8 cellular contexts compared by ENCODE assay signal in the genomic region with DNA sequence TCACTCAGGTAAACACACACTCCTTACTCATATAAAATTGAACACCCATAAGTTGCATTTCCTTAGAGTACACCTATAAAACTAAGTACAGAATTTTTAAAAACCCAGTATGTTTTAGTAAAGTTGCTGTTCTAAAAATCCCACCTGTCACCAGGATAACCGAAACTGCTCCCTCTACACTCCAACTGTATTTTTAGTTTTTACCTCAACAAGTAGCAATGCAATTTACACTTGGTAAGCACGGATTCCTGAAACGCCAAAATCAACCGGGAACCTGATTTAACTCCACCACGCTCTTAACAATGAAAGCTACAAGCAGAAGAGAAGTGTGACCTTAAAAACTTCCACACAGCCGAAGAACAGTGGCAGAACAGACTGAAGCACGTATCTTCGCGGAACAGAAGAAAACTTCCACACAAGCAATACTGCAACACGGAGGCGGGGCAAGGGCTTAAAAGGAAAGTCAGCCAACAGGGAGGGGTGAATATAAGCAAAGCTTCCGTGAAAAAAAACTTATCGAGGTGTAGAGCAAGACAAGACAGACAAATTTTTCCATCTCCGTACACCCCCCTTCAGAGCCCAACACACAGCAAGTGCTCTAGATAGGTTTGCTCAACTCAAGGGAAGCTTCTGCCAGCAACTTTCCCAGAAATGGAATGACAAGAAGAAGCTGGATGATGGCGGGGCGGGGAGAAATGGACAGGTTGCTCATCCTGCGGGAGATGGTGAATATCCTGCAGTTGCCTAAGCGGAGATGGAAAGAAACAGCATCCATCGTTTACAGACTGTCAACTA. TPM values are rescaled to one million over a fixed set of nuclear protein-coding genes. Genes with fewer than 3 reads are reported as not detected.
DNase-seq lines count a peak whose midpoint lies in the region; ATAC-seq, FAIRE-seq and TF ChIP-seq lines count a peak whose summit lies in the region.

No MANE protein-coding gene starts in this region.

- peaks cover 43% of the 10 kb centered on the region for H3K79me2 ChIP-seq in parathyroid adenoma

- peak; percentile 26 to 30; a peak in 5 of 6 replicates for ATAC-seq in A549
- ATAC-seq in GM21447 (IDR thresholded peaks at IDR 0.05; ENCODE audit: unreplicated experiment), result peak; percentile 32
- no peak for ATAC-seq in GM18867 (IDR thresholded peaks at IDR 0.05; ENCODE audit: unreplicated experiment)

- H3K27me3 ChIP-seq in SJCRH30 (no peaks in the 10 kb centered on the region), parathyroid adenoma (ENCODE audit: control insufficient read depth, insufficient read depth, low read length) (no peaks in the 10 kb centered on the region), transverse colon (no peaks in the 10 kb centered on the region)

- peaks cover 49% of the 10 kb centered on the region for H3K4me1 Mint-ChIP-seq in activated naive CD4-positive, alpha-beta T cell treated with anti-CD3 and anti-CD28 coated beads for 36 hours (ENCODE audit: low read depth)

- peak overlapping the region; percentile 40 for H2AFZ ChIP-seq in parathyroid adenoma

- no peak for TF ChIP-seq EP300 in A549 (IDR thresholded peaks at IDR 0.05)
- no peak for TF ChIP-seq EP300 in transverse colon (IDR thresholded peaks at IDR 0.05; ENCODE audit: low read depth)

- H3K27me3 Mint-ChIP-seq in activated naive CD4-positive, alpha-beta T cell treated with anti-CD3 and anti-CD28 coated beads for 36 hours (ENCODE audit: low read depth), result no peaks in the 10 kb centered on the region

- peak overlapping the region; percentile 82 for H3K4me3 Mint-ChIP-seq in activated naive CD4-positive, alpha-beta T cell treated with anti-CD3 and anti-CD28 coated beads for 36 hours

- H3K36me3 ChIP-seq in SJCRH30 (no peaks in the 10 kb centered on the region; the same call in 1 of the 2 replicates), parathyroid adenoma (ENCODE audit: control insufficient read depth, insufficient read depth, low read length) (no peaks in the 10 kb centered on the region), transverse colon (no peaks in the 10 kb centered on the region)

- H3K9me3 ChIP-seq in A549, result no peaks in the 10 kb centered on the region
- no peaks in the 10 kb centered on the region for H3K9me3 ChIP-seq in SJCRH30 (replicated peaks)
- no peaks in the 10 kb centered on the region for H3K9me3 ChIP-seq in parathyroid adenoma (ENCODE audit: control insufficient read depth, low read length)
- H3K9me3 ChIP-seq in transverse colon, result no peaks in the 10 kb centered on the region

- H3K9me3 Mint-ChIP-seq in activated naive CD4-positive, alpha-beta T cell treated with anti-CD3 and anti-CD28 coated beads for 36 hours, result no peaks in the 10 kb centered on the region

- in situ Hi-C loops in transverse colon (cut with MboI; ENCODE audit: low pct_ligation_motif_present in 1 of 4, low pct_unique_long_range_greater_than_20kb in 1 of 4, low sequenced_read_pairs in 3 of 4), result no loop called here

- peak overlapping the region; percentile 98 to 99 for H3K27ac ChIP-seq in A549
- H3K27ac ChIP-seq in SJCRH30, result peak overlapping the region; percentile 44; the same call in 1 of the 2 replicates
- H3K27ac ChIP-seq in parathyroid adenoma, result peak overlapping the region; percentile 76
- H3K27ac ChIP-seq in transverse colon, result peak overlapping the region; percentile 94 to 98 (median 97)

- intact Hi-C loops in activated naive CD4-positive, alpha-beta T cell treated with anti-CD3 and anti-CD28 coated beads for 36 hours (cut with micrococcal nuclease), result loop anchor here (1.0 to 5.0 kb wide), 4 partner anchors 26 to 140 kb away; partner anchors contain the start of gene CSE1L
- intact Hi-C loops in transverse colon (cut with DNase I; ENCODE audit: low total_unique reads), result no loop called here

- H3K27ac Mint-ChIP-seq in activated naive CD4-positive, alpha-beta T cell treated with anti-CD3 and anti-CD28 coated beads for 36 hours, result peak overlapping the region; percentile 90

- WGBS in A549 (ENCODE audit: missing lambda C conversion rate), result 3% methylated on average over 19 of the region's 19 CpGs
- 0% methylated on average over 14 to 19 of the region's 19 CpGs for WGBS in transverse colon (ENCODE audit: low coverage in 1 of 2), 2 donors

- H3K4me2 ChIP-seq in A549, result peak overlapping the region; percentile 85
- peak overlapping the region; percentile 79 for H3K4me2 ChIP-seq in parathyroid adenoma (ENCODE audit: low read length)

- H3K4me1 ChIP-seq in A549 (peaks cover 40% of the 10 kb centered on the region), SJCRH30 (peaks cover 5% of the 10 kb centered on the region; the same call in 1 of the 2 replicates), parathyroid adenoma (peaks cover 15% of the 10 kb centered on the region), transverse colon (peaks cover 11 to 44% (median 16%) of the 10 kb centered on the region in 4 donors)

- H3K36me3 Mint-ChIP-seq in activated naive CD4-positive, alpha-beta T cell treated with anti-CD3 and anti-CD28 coated beads for 36 hours (ENCODE audit: low read depth), result peaks cover 11% of the 10 kb centered on the region

- no peak for TF ChIP-seq RAD21 in A549 (conservative IDR thresholded peaks at IDR 0.05 in 1 of 2, IDR thresholded peaks at IDR 0.05 in 1 of 2)

- no peak for TF ChIP-seq CTCF in A549 (IDR thresholded peaks at IDR 0.05)
- TF ChIP-seq CTCF in parathyroid adenoma (IDR thresholded peaks at IDR 0.05), result no peak
- TF ChIP-seq CTCF in transverse colon (IDR thresholded peaks at IDR 0.05), result no peak

- TF ChIP-seq POLR2A in A549 (IDR thresholded peaks at IDR 0.05; ENCODE audit: low read length) (no peak), transverse colon (IDR thresholded peaks at IDR 0.05) (peak; percentile 58)

- no peak for FAIRE-seq in A549 (lab: Jason Lieb, UNC)

- POLR2A ChIA-PET in A549 (lab: Yijun Ruan, JAX), result interaction anchor here (1.5 to 2.6 kb wide), 2 partner anchors 32 to 140 kb away, joined by 4 to 12 read pairs; partner anchors contain the start of gene DDX27

- peak overlapping the region; percentile 93 for H3K4me3 ChIP-seq in A549
- peak overlapping the region; percentile 86 for H3K4me3 ChIP-seq in SJCRH30
- H3K4me3 ChIP-seq in parathyroid adenoma (ENCODE audit: low read depth, low read length), result peak overlapping the region; percentile 69
- peak overlapping the region; percentile 87 to 97 (median 96) for H3K4me3 ChIP-seq in transverse colon

- DNase-seq in A549 (ENCODE audit: low read depth in 1 of 2, low spot score in 1 of 2) (peak; percentile 44 to 52), SJCRH30 (peak; percentile 43 to 62), glomerular visceral epithelial cell (ENCODE audit: extremely low spot score) (peak; percentile 61), transverse colon (peak; percentile 77)
- peak; percentile 84 for DNase-seq in activated naive CD4-positive, alpha-beta T cell treated with anti-CD3 and anti-CD28 coated beads for 36 hours

- H3K9ac ChIP-seq in parathyroid adenoma, result peak overlapping the region; percentile 22

- CTCF ChIA-PET in A549 (lab: Yijun Ruan, JAX), result interaction anchor here (0.8 to 2.2 kb wide), 3 partner anchors 10 to 53 kb away, joined by 5 to 10 read pairs (median 9); no protein-coding TSS in a partner anchor
- CTCF ChIA-PET in activated naive CD4-positive, alpha-beta T cell treated with anti-CD3 and anti-CD28 coated beads for 36 hours (lab: Charles Lee), result interaction anchor here (0.8 to 3.3 kb wide), 3 partner anchors 19 to 53 kb away, joined by 3 to 16 read pairs (median 3); no protein-coding TSS in a partner anchor

TF ChIP-seq in A549, 52 proteins besides CTCF, POLR2A, EP300 and RAD21 (continues in another document):
- TF ChIP-seq MYC (IDR thresholded peaks at IDR 0.05; ENCODE audit: borderline replicate concordance, low read length) (no peak), ZC3H11A (IDR thresholded peaks at IDR 0.05) (no peak), TFCP2L1 (CRISPR knock-in tag; IDR thresholded peaks at IDR 0.05) (no peak), HMGXB4 (CRISPR knock-in tag; IDR thresholded peaks at IDR 0.05; ENCODE audit: borderline replicate concordance) (no peak), HOXB5 (CRISPR knock-in tag; IDR thresholded peaks at IDR 0.05) (no peak), HOXB13 (CRISPR knock-in tag; IDR thresholded peaks at IDR 0.05; ENCODE audit: low read depth) (no peak), NR3C1 (IDR thresholded peaks at IDR 0.05) (no peak), HEYL (CRISPR knock-in tag; IDR thresholded peaks at IDR 0.05) (no peak), JUN (IDR thresholded peaks at IDR 0.05) (no peak), ZSCAN20 (CRISPR knock-in tag; IDR thresholded peaks at IDR 0.05) (no peak)

RNA-seq across cellular contexts. Expression of gene STAU1, which starts 1.4 kb away (rescaled TPM):
- polyA plus RNA-seq in A549 (2011; rRNA removed) (74.7 and 76.4 TPM in 2 replicates), A549 (2017; fragmentation: RNase III; extraction: RNeasy Plus Mini Kit Qiagen cat#74134 plus additional on column Dnase treatment) (59.6 to 64.0 TPM (median 60.8 TPM) in 3 replicates)
- polyA plus RNA-seq in A549 (2012; cell fraction: cytosol; rRNA removed), result 30.7 and 32.5 TPM in 2 replicates
- polyA plus RNA-seq in A549 (2012; cell fraction: nucleus; rRNA removed), result 18.4 and 27.6 TPM in 2 replicates
- polyA minus RNA-seq in A549 (2011; rRNA and poly(A)+ RNA removed), result 46.8 and 50.9 TPM in 2 replicates
- 133 and 135 TPM in 2 replicates for total RNA-seq in SJCRH30 (2014; rRNA removed; shearing (Covaris generic))
- 10 to 100 TPM; 50.6 to 54.4 TPM for total RNA-seq in activated naive CD4-positive, alpha-beta T cell treated with anti-CD3 and anti-CD28 coated beads for 36 hours
- 10 to 100 TPM; 66.7 to 79.7 (median 73.3) TPM for total RNA-seq in transverse colon

RNA-seq across cellular contexts. Expression of gene DDX27, which starts 32.5 kb away (rescaled TPM):
- 60.2 and 69.3 TPM in 2 replicates for polyA plus RNA-seq in A549 (2011; rRNA removed)
- 77.8 and 85.9 TPM in 2 replicates for polyA plus RNA-seq in A549 (2012; cell fraction: cytosol; rRNA removed)
- 118 and 136 TPM in 2 replicates for polyA plus RNA-seq in A549 (2012; cell fraction: nucleus; rRNA removed)
- 69.3 to 74.2 TPM (median 71.0 TPM) in 3 replicates for polyA plus RNA-seq in A549 (2017; fragmentation: RNase III; extraction: RNeasy Plus Mini Kit Qiagen cat#74134 plus additional on column Dnase treatment)
- 53.4 and 64.8 TPM in 2 replicates for polyA minus RNA-seq in A549 (2011; rRNA and poly(A)+ RNA removed)
- 103 and 114 TPM in 2 replicates for total RNA-seq in SJCRH30 (2014; rRNA removed; shearing (Covaris generic))
- total RNA-seq in activated naive CD4-positive, alpha-beta T cell treated with anti-CD3 and anti-CD28 coated beads for 36 hours, result 10 to 100 TPM; 40.6 to 41.2 TPM
- 10 to 100 TPM; 13.1 to 37.0 (median 24.8) TPM for total RNA-seq in transverse colon

Comparison
In these comparisons a context has a peak if more than half of its experiments do, and no peak if none do; other contexts are left out.
1. H3K27ac ChIP-seq: peak in every context shown above with its lines; median percentile 98 in A549; 97 in transverse colon; 76 in parathyroid adenoma; 44 in SJCRH30.